In genomic region chr6:2791124-2792050, GRCh38 we compare ENCODE assay signal across 8 cellular contexts. TPM values are rescaled to one million over a fixed set of nuclear protein-coding genes. Genes with fewer than 3 reads are reported as not detected.
DNase-seq lines count a peak whose midpoint lies in the region; ATAC-seq and TF ChIP-seq lines count a peak whose summit lies in the region.

No MANE protein-coding gene starts in this region.

- H3K27ac Mint-ChIP-seq in activated T-cell treated with anti-CD3 and anti-CD28 coated beads, Interleukin-2, amount 50 U/mL, for 24 hours: no peak overlapping the region
- H3K27ac Mint-ChIP-seq in activated naive CD4-positive, alpha-beta T cell treated with anti-CD3 and anti-CD28 coated beads, Interleukin-2, amount 50 U/mL, for 72 hours: peak overlapping the region; percentile 34 to 60

- H3K36me3 Mint-ChIP-seq in activated T-cell treated with anti-CD3 and anti-CD28 coated beads, Interleukin-2, amount 50 U/mL, for 24 hours (ENCODE audit: low read depth): peaks cover 28% of the 10 kb centered on the region
- peaks cover 0 to 8% of the 10 kb centered on the region in 2 donors for H3K36me3 Mint-ChIP-seq in activated naive CD4-positive, alpha-beta T cell treated with anti-CD3 and anti-CD28 coated beads, Interleukin-2, amount 50 U/mL, for 72 hours

- no peaks in the 10 kb centered on the region for H3K9me2 ChIP-seq in PC-9 (ENCODE audit: insufficient read depth)

- no peaks in the 10 kb centered on the region for H3K27me3 ChIP-seq in PC-9 (ENCODE audit: insufficient read depth, low read depth)

- 0 out of 2 replicates have a peak, but pooled peaks cover 8% of the 10 kb centered on the region for H3K79me2 ChIP-seq in PC-9 (ENCODE audit: low read depth)

- H3K4me2 ChIP-seq in PC-9: no peak overlapping the region

- peak; percentile 33 for DNase-seq in activated T-cell treated with anti-CD3 and anti-CD28 coated beads for 24 hours (ENCODE audit: low read depth)
- DNase-seq in activated T-cell treated with anti-CD3 and anti-CD28 coated beads, Interleukin-2, amount 50 U/mL, for 24 hours: no peak
- peak; percentile 74 for DNase-seq in HPDE6-E6E7 (ENCODE audit: extremely low spot score)
- peak; percentile 71 for DNase-seq in PC-9
- peak in 1 of 2 donors; percentile 62 for DNase-seq in activated naive CD4-positive, alpha-beta T cell treated with anti-CD3 and anti-CD28 coated beads, Interleukin-2, amount 50 U/mL, for 72 hours (ENCODE audit: low spot score in 2 of 2)
- peak; percentile 70 for DNase-seq in glomerular endothelial cell (ENCODE audit: extremely low read depth, low read depth, low spot score)
- no peak for DNase-seq in omental fat pad (ENCODE audit: low spot score)

- no peaks in the 10 kb centered on the region for H3K9me3 Mint-ChIP-seq in activated T-cell treated with anti-CD3 and anti-CD28 coated beads, Interleukin-2, amount 50 U/mL, for 24 hours
- peaks cover 0 to 4% of the 10 kb centered on the region in 2 donors for H3K9me3 Mint-ChIP-seq in activated naive CD4-positive, alpha-beta T cell treated with anti-CD3 and anti-CD28 coated beads, Interleukin-2, amount 50 U/mL, for 72 hours

- H3K36me3 ChIP-seq in PC-9 (ENCODE audit: low read depth): no peaks in the 10 kb centered on the region

- H3K4me3 Mint-ChIP-seq in activated T-cell treated with anti-CD3 and anti-CD28 coated beads, Interleukin-2, amount 50 U/mL, for 24 hours: no peak overlapping the region

- H3K27me3 Mint-ChIP-seq in activated T-cell treated with anti-CD3 and anti-CD28 coated beads, Interleukin-2, amount 50 U/mL, for 24 hours: no peaks in the 10 kb centered on the region

- no peak overlapping the region for H2AFZ ChIP-seq in PC-9

- no peaks in the 10 kb centered on the region for H3K9me3 ChIP-seq in PC-9 (ENCODE audit: insufficient read depth, low read depth)

- H3F3A ChIP-seq in PC-9 (ENCODE audit: insufficient read depth, low read depth): peaks cover 25% of the 10 kb centered on the region; the same call in 1 of the 2 replicates

- POLR2A ChIA-PET in PC-9 (lab: Charles Lee; ENCODE audit: unreplicated experiment): interaction anchor here (0.6 to 1.0 kb wide), 6 partner anchors 23 to 272 kb away, joined by 3 to 16 read pairs (median 6); partner anchors contain the start of gene SERPINB1

- intact Hi-C loops in PC-9 (cut with micrococcal nuclease; ENCODE audit: unreplicated experiment): loop anchor here (1.0 to 10.0 kb wide), 6 partner anchors 50 to 263 kb away; partner anchors contain the start of gene SERPINB1

- peak; percentile 66 to 70 for ATAC-seq in activated naive CD4-positive, alpha-beta T cell treated with anti-CD3 and anti-CD28 coated beads, Interleukin-2, amount 50 U/mL, for 72 hours
- ATAC-seq in omental fat pad (ENCODE audit: low FRiP score) (peak; percentile 81), GM18873 (IDR thresholded peaks at IDR 0.05; ENCODE audit: low FRiP score, unreplicated experiment) (no peak)

- peak; percentile 80 for TF ChIP-seq CTCF in PC-9 (conservative IDR thresholded peaks at IDR 0.05)
- peak in 1 of 3 donors; percentile 22 for TF ChIP-seq CTCF in omental fat pad (IDR thresholded peaks at IDR 0.05)

- BruUV-seq in PC-9 (replicated peaks; lab: Mats Ljungman, UMichigan): no TSS peak

- H3K4me1 Mint-ChIP-seq in activated T-cell treated with anti-CD3 and anti-CD28 coated beads, Interleukin-2, amount 50 U/mL, for 24 hours (ENCODE audit: low read depth): peaks cover 53% of the 10 kb centered on the region

- peak overlapping the region; percentile 74 for H3K27ac ChIP-seq in PC-9

- H3K4me3 ChIP-seq in PC-9: no peak overlapping the region

- CTCF ChIA-PET in PC-9 (lab: Charles Lee): interaction anchor here (0.6 to 2.0 kb wide), 19 partner anchors 12 to 1548 kb away, joined by 3 to 14 read pairs (median 5); partner anchors contain the start of genes NQO2 and SERPINB1

- H4K20me1 ChIP-seq in PC-9 (ENCODE audit: insufficient read depth): no peaks in the 10 kb centered on the region

- peaks cover 4% of the 10 kb centered on the region; the same call in 1 of the 2 replicates for H3K4me1 ChIP-seq in PC-9 (replicated peaks; ENCODE audit: insufficient read depth)

RNA-seq across cellular contexts. Expression of gene WRNIP1, which starts 26.2 kb away (rescaled TPM):
- total RNA-seq in PC-9 (2021): 61.4 and 69.5 TPM in 2 replicates
- total RNA-seq in activated naive CD4-positive, alpha-beta T cell treated with anti-CD3 and anti-CD28 coated beads, Interleukin-2, amount 50 U/mL, for 72 hours: 10 to 100 TPM; 25.7 to 43.5 TPM
- total RNA-seq in glomerular endothelial cell: 57.6 and 71.6 TPM in 2 replicates
- 10 to 100 TPM; 31.6 to 66.4 (median 46.1) TPM for total RNA-seq in omental fat pad

RNA-seq across cellular contexts. Expression of gene MYLK4, which starts 40.7 kb away (rescaled TPM):
- total RNA-seq in PC-9 (2021): 1.1 and 1.6 TPM in 2 replicates
- under 1 TPM in 1 of 2 donors, not detected in 1; 0.33 TPM for total RNA-seq in activated naive CD4-positive, alpha-beta T cell treated with anti-CD3 and anti-CD28 coated beads, Interleukin-2, amount 50 U/mL, for 72 hours
- total RNA-seq in glomerular endothelial cell: 0.35 and 0.44 TPM in 2 replicates
- under 1 TPM; 0.28 to 0.79 (median 0.46) TPM for total RNA-seq in omental fat pad

RNA-seq across cellular contexts. Expression of gene SERPINB1, which starts 50.3 kb away (rescaled TPM):
- total RNA-seq in PC-9 (2021) (82.3 and 93.9 TPM in 2 replicates), glomerular endothelial cell (25.0 and 34.7 TPM in 2 replicates), omental fat pad (100 to 1,000 TPM in 1 of 4 donors, 10 to 100 TPM in 3; 40.8 to 146 (median 50.1) TPM)
- total RNA-seq in activated naive CD4-positive, alpha-beta T cell treated with anti-CD3 and anti-CD28 coated beads, Interleukin-2, amount 50 U/mL, for 72 hours: 100 to 1,000 TPM; 121 to 169 TPM

Comparison
In these comparisons a context has a peak if more than half of its experiments do, and no peak if none do; other contexts are left out.
1. DNase-seq: peak in activated T-cell treated with anti-CD3 and anti-CD28 coated beads for 24 hours (single experiment), HPDE6-E6E7 (single experiment), PC-9 (2 of 2) and glomerular endothelial cell (single experiment); none in activated T-cell treated with anti-CD3 and anti-CD28 coated beads, Interleukin-2, amount 50 U/mL, for 24 hours (single experiment) and omental fat pad (single experiment).